In the genomic region with DNA sequence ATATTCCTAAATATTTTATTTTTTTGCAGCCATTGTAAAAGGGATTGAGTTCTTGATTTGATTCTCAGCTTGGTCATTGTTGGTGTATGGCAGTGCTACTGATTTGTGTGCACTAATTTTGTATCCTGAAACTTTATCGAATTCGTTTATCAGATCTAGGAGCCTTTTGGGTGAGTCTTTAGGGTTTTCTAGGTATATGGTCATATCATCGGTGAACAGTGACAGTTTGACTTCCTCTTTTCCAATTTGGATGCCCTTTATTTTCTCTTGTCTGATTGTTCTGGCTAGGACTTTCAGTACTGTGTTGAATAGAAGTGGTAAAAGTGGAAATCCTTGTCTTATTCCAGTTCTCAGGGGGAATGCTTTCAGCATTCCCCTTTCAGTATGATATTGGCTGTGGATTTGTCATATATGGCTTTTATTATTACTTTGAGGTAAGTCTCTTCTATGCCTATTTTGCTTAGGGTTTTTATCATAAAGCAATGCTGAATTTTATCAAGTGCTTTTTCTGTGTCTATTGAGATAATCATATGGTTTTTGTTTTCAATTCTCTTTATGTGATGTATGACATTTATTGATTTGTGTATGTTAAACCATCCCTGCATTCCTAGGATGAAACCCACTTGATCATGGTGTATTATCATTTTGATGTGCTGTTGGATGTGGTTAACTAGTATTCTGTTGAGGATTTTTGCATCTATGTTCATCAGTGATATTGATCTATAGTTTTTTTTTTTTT, we compare ENCODE assay signal across 2 cellular contexts.
TF ChIP-seq lines count a peak whose summit lies in the region.

No MANE protein-coding gene starts in this region.

TF ChIP-seq in HEK293T, 16 proteins besides CTCF, POLR2A, EP300 and RAD21 (continued from another document):
- TF ChIP-seq, protein P1, sequence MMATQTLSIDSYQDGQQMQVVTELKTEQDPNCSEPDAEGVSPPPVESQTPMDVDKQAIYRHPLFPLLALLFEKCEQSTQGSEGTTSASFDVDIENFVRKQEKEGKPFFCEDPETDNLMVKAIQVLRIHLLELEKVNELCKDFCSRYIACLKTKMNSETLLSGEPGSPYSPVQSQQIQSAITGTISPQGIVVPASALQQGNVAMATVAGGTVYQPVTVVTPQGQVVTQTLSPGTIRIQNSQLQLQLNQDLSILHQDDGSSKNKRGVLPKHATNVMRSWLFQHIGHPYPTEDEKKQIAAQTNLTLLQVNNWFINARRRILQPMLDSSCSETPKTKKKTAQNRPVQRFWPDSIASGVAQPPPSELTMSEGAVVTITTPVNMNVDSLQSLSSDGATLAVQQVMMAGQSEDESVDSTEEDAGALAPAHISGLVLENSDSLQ (IDR thresholded peaks at IDR 0.05): no peak
- TF ChIP-seq HDGF (IDR thresholded peaks at IDR 0.05; ENCODE audit: borderline replicate concordance): no peak
TF ChIP-seq in HEK293T: peak in this region for 1.

TF ChIP-seq in GM12878, 131 proteins besides CTCF, POLR2A, EP300 and RAD21 (continued from another document):
- TF ChIP-seq, protein P2, sequence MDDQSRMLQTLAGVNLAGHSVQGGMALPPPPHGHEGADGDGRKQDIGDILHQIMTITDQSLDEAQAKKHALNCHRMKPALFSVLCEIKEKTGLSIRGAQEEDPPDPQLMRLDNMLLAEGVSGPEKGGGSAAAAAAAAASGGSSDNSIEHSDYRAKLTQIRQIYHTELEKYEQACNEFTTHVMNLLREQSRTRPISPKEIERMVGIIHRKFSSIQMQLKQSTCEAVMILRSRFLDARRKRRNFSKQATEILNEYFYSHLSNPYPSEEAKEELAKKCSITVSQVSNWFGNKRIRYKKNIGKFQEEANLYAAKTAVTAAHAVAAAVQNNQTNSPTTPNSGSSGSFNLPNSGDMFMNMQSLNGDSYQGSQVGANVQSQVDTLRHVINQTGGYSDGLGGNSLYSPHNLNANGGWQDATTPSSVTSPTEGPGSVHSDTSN (IDR thresholded peaks at IDR 0.05; ENCODE audit: insufficient replicate concordance, low read depth, low read length): no peak
